Comparison of ENCODE assay signal across 8 cellular contexts in the genomic region with DNA sequence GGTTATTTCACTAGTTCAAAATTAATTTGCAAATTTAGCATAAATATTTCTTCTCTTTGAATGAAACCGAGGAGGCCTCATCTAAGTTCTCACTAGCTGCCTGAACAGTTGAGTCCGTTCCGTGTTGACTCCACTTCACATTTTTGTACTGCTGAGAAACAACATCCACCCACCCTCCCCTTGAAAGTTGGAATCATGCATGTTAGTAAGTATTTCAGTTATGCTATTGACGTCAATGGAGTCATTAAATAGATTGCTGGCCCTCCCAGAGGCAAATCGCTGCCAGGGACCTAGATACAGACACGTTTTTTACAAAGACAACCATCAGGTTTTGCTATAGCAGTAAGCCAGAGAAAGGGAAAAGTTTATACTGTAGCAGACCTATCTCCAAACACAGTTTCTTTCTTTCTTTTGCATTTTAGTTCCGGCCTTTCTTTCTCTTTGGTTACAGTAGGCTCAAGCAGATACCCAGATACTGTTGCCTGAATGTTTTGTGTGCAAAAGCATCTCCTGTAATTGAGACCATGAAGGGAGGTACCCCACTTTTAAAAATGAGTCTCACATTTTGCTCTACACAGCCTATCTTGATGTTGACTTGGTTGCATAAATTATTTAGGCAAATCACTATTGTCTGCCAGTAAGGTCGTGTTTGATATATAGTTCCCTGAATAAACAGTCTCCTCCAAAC.
DNase-seq lines count a peak whose midpoint lies in the region; ATAC-seq and TF ChIP-seq lines count a peak whose summit lies in the region.

No MANE protein-coding gene starts in this region.

- peak overlapping the region; percentile 41 to 68 (median 59) for H3K9ac ChIP-seq in skeletal muscle tissue (ENCODE audit: low read depth in 1 of 3, low read length in 3 of 3)

- H3K4me3 ChIP-seq in breast epithelium, result peak overlapping the region in 2 of 3 donors; percentile 16 to 33
- peak overlapping the region; percentile 28 to 69 (median 60) for H3K4me3 ChIP-seq in skeletal muscle tissue (ENCODE audit: low read length in 3 of 3)

- H3K36me3 ChIP-seq in breast epithelium (no peaks in the 10 kb centered on the region), skeletal muscle tissue (ENCODE audit: control insufficient read depth in 3 of 3, insufficient read depth in 3 of 3, low read length in 3 of 3) (no peaks in the 10 kb centered on the region)

- ATAC-seq in GM18511 (IDR thresholded peaks at IDR 0.05; ENCODE audit: unreplicated experiment), result no peak

- H3K27me3 ChIP-seq in breast epithelium, result no peaks in the 10 kb centered on the region
- H3K27me3 ChIP-seq in skeletal muscle tissue (ENCODE audit: control insufficient read depth in 3 of 3, insufficient read depth in 3 of 3, low read length in 3 of 3), result no peaks in the 10 kb centered on the region

- peaks cover 4 to 21% of the 10 kb centered on the region in 2 donors for H3K4me1 ChIP-seq in breast epithelium
- H3K4me1 ChIP-seq in skeletal muscle tissue (ENCODE audit: control insufficient read depth in 3 of 3, insufficient read depth in 3 of 3, low read length in 3 of 3), result peaks cover 40 to 49% (median 46%) of the 10 kb centered on the region in 3 donors

- H3K9me3 ChIP-seq in breast epithelium (no peaks in the 10 kb centered on the region), skeletal muscle tissue (ENCODE audit: control insufficient read depth in 3 of 3, low read length in 3 of 3) (no peaks in the 10 kb centered on the region)

- CTCF ChIA-PET in HEK293T (lab: Yijun Ruan, JAX) (interaction anchor here (0.6 to 0.9 kb wide), 2 partner anchors 60 to 455 kb away, joined by 3 to 4 read pairs; no protein-coding TSS in a partner anchor), RWPE1 (lab: Yijun Ruan, JAX) (no interaction called here)

- intact Hi-C loops in breast epithelium (cut with DNase I; ENCODE audit: low total_unique reads), result no loop called here

- H3K27ac ChIP-seq in RWPE1 (peak overlapping the region; percentile 94), breast epithelium (peak overlapping the region; percentile 85 to 94), skeletal muscle tissue (ENCODE audit: low read depth, low read length) (peak overlapping the region; percentile 81)

- DNase-seq in Ammon's horn (ENCODE audit: low spot score) (peak; percentile 80), HEK293T (ENCODE audit: extremely low spot score) (peak; percentile 80), RWPE1 (ENCODE audit: low spot score) (peak; percentile 87), breast epithelium (ENCODE audit: low spot score in 2 of 2) (peak in 1 of 2 donors; percentile 89), iris pigment epithelial cell (ENCODE audit: low read depth) (peak; percentile 99)
- DNase-seq in effector CD8-positive, alpha-beta T cell (lab: John Stamatoyannopoulos, UW), result no peak

- no peak for TF ChIP-seq CTCF in RWPE1 (conservative IDR thresholded peaks at IDR 0.05; ENCODE audit: low read depth)
- TF ChIP-seq CTCF in breast epithelium (IDR thresholded peaks at IDR 0.05), result no peak

- POLR2A ChIA-PET in HEK293T (lab: Yijun Ruan, JAX) (interaction anchor here (1.0 to 2.8 kb wide), 2 partner anchors 59 to 61 kb away, joined by 3 to 28 read pairs; no protein-coding TSS in a partner anchor), RWPE1 (lab: Yijun Ruan, JAX; ENCODE audit: low non-redundant PET) (no interaction called here)

- no peak for TF ChIP-seq POLR2A in breast epithelium (IDR thresholded peaks at IDR 0.05)

TF ChIP-seq in HEK293T, 16 proteins besides CTCF, POLR2A, EP300 and RAD21:
- TF ChIP-seq FOXM1 (IDR thresholded peaks at IDR 0.05; ENCODE audit: borderline replicate concordance), result peak; percentile 78; the same call in 1 of the 2 replicates
- TF ChIP-seq, protein P1, sequence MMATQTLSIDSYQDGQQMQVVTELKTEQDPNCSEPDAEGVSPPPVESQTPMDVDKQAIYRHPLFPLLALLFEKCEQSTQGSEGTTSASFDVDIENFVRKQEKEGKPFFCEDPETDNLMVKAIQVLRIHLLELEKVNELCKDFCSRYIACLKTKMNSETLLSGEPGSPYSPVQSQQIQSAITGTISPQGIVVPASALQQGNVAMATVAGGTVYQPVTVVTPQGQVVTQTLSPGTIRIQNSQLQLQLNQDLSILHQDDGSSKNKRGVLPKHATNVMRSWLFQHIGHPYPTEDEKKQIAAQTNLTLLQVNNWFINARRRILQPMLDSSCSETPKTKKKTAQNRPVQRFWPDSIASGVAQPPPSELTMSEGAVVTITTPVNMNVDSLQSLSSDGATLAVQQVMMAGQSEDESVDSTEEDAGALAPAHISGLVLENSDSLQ (IDR thresholded peaks at IDR 0.05), result peak; percentile 62
- TF ChIP-seq FOXK2 (IDR thresholded peaks at IDR 0.05), result no peak; the same call in 1 of the 2 replicates
- TF ChIP-seq CTBP1 (IDR thresholded peaks at IDR 0.05; ENCODE audit: borderline replicate concordance), result peak; percentile 84; the same call in 1 of the 2 replicates
- TF ChIP-seq FOXA1 (IDR thresholded peaks at IDR 0.05), result no peak
- TF ChIP-seq SP1 (IDR thresholded peaks at IDR 0.05), result no peak
- TF ChIP-seq BHLHE40 (IDR thresholded peaks at IDR 0.05; ENCODE audit: borderline replicate concordance), result no peak
- no peak for TF ChIP-seq SUZ12 (IDR thresholded peaks at IDR 0.05)
- no peak for TF ChIP-seq LEF1 (IDR thresholded peaks at IDR 0.05; ENCODE audit: borderline replicate concordance)
- peak; percentile 82 for TF ChIP-seq ARNT (IDR thresholded peaks at IDR 0.05)
- no peak for TF ChIP-seq ZNF384 (IDR thresholded peaks at IDR 0.05)
- TF ChIP-seq ELF4 (IDR thresholded peaks at IDR 0.05), result no peak
- TF ChIP-seq NFRKB (IDR thresholded peaks at IDR 0.05), result no peak
